ENCODE assay signal across 9 cellular contexts in the genomic region with DNA sequence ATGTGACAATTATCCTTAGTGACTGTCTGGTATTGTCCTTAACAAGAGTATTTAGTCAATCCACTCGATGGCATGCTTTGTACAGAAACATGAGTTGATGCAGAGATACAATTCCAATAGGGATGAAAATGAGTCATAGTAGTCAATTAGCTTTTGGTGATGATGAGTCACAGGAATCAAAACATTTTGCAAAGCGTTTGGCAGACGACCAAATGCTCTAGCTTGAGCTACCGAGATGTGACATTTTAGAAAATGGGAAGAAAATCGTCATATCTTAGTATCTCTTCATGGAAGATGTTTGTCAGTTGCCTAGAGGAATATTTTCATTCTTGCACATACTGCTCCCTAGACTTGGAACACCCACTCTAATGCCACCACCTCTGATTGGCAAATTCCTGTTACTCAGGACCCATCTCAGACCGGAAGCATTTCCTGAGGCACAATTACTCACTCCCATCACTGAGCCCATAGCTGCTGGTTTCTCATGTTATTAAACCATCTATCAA.
DNase-seq lines count a peak whose midpoint lies in the region; ATAC-seq and TF ChIP-seq lines count a peak whose summit lies in the region.
"Had no signal": no experiment of that assay in that cellular context is flagged by ENCODE, and none has a peak within 500 bp of the region (broad histone marks: within the 10 kb centered on the region; RNA-seq: fewer than 3 reads in every experiment).

No MANE protein-coding gene starts in this region.

- in situ Hi-C loops in astrocyte of the spinal cord (cut with HindIII; ENCODE audit: low sequenced_read_pairs) = no loop called here

- DNase-seq in COLO829 (ENCODE audit: low spot score) (peak; percentile 87), NCI-H1048 (lab: John Stamatoyannopoulos, UW) (peak; percentile 4), astrocyte of the spinal cord (ENCODE audit: low read depth, low spot score) (peak; percentile 95), lung microvascular endothelial cell (ENCODE audit: low read depth in 2 of 2) (peak; percentile 89 to 94), T-helper 9 cell (no peak)
- no peak for DNase-seq in activated CD8-positive, alpha-beta memory T cell treated with anti-CD3 and anti-CD28 coated beads, Interleukin-2, amount 50 U/mL, for 48 hours
- DNase-seq: activated CD4-positive, alpha-beta T cell treated with anti-CD3 and anti-CD28 coated beads, Interleukin-2, amount 10 ng/mL, durations not matched to agents 7 days and 5 days had no signal

- TF ChIP-seq CTCF in astrocyte of the spinal cord (IDR thresholded peaks at IDR 0.05; ENCODE audit: low read depth, low read length) = no peak

- ATAC-seq in HG03135 (IDR thresholded peaks at IDR 0.05; ENCODE audit: unreplicated experiment) (no peak), HG03139 (IDR thresholded peaks at IDR 0.05; ENCODE audit: unreplicated experiment) (no peak)

- no peak overlapping the region for H3K4me3 ChIP-seq in astrocyte of the spinal cord (ENCODE audit: low read depth, low read length)

Comparison
In these comparisons a context has a peak if more than half of its experiments do, and no peak if none do; other contexts are left out.
1. DNase-seq: peak in COLO829 (single experiment), NCI-H1048 (single experiment), astrocyte of the spinal cord (single experiment) and lung microvascular endothelial cell (2 of 2); none in T-helper 9 cell (single experiment) and activated CD8-positive, alpha-beta memory T cell treated with anti-CD3 and anti-CD28 coated beads, Interleukin-2, amount 50 U/mL, for 48 hours (single experiment).